26 cellular contexts compared by ENCODE assay signal in the genomic region with DNA sequence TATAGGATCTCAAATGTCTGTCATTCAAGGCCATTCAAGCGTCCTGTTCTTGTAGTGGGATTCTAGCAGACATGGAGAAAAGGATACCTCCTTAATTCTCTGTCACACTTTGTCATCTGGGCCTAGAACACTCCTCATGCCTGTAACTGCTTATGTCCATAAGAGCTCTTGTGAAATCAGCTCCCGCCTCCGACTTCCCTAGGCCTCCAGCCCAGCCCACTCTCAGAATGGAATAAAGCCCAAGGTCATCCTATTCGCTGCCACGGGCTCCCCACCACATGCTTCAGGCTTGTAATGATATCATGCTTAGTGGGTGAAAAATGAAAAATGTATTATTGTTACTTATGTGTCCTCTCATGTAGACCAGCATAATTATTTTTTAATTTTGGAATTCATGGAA.
DNase-seq lines count a peak whose midpoint lies in the region; ATAC-seq, FAIRE-seq and TF ChIP-seq lines count a peak whose summit lies in the region.
"Had no signal": no experiment of that assay in that cellular context is flagged by ENCODE, and none has a peak within 500 bp of the region (broad histone marks: within the 10 kb centered on the region; RNA-seq: fewer than 3 reads in every experiment).

No MANE protein-coding gene starts in this region.

- no peak for FAIRE-seq in kidney (lab: Jason Lieb, UNC)
- FAIRE-seq: D721Med had no signal

- no peaks in the 10 kb centered on the region for H4K20me1 ChIP-seq in SK-N-SH (ENCODE audit: insufficient read depth)

- DNase-seq in NCI-H146 (lab: John Stamatoyannopoulos, UW) (peak; percentile 23), NCI-H146 treated with DMSO at 0.1 percent for 48 hours (lab: John Stamatoyannopoulos, UW; ENCODE audit: unreplicated experiment) (no peak), NCI-H1436 (lab: John Stamatoyannopoulos, UW) (peak; percentile 21), amniotic epithelial cell (ENCODE audit: low read depth) (peak; percentile 18), lung (ENCODE audit: low spot score) (no peak), kidney (no peak), SK-N-SH (no peak)
- no peak for DNase-seq in stimulated activated CD4-positive, alpha-beta T cell treated with anti-CD3 and anti-CD28 coated beads, Interleukin-15, amount 100 ng/mL, for 24 hours
- DNase-seq: activated effector memory CD4-positive, alpha-beta T cell treated with anti-CD3 and anti-CD28 coated beads, Interleukin-2, amount 50 U/mL, for 16 hours; brain microvascular endothelial cell; CD4-positive, CD25-positive, alpha-beta regulatory T cell; effector memory CD4-positive, alpha-beta T cell; EL; erythroblast; foreskin keratinocyte; H9; heart right ventricle; immature natural killer cell; Kasumi-1; mammary epithelial cell; posterior cingulate gyrus; stimulated activated CD8-positive, alpha-beta memory T cell treated with anti-CD3 and anti-CD28 coated beads, Interleukin-4, amount 100 ng/mL, for 48 hours; stomach; transverse colon had no signal

- no peak overlapping the region for H3K4me2 ChIP-seq in SK-N-SH

- 63 to 81% methylated on average over 5 of the region's 5 CpGs for WGBS in lung, 2 donors
- 59% methylated on average over 5 of the region's 5 CpGs for WGBS in SK-N-SH (ENCODE audit: low lambda C conversion rate)

- H2AFZ ChIP-seq in SK-N-SH (ENCODE audit: low read depth), result no peak overlapping the region

- H3K79me2 ChIP-seq in SK-N-SH (ENCODE audit: insufficient read depth), result no peaks in the 10 kb centered on the region

- no peaks in the 10 kb centered on the region for H3K36me3 ChIP-seq in lung (ENCODE audit: control insufficient read depth in 2 of 2, insufficient read depth in 2 of 2, low read length in 2 of 2)
- no peaks in the 10 kb centered on the region for H3K36me3 ChIP-seq in kidney (ENCODE audit: control insufficient read depth in 1 of 2, insufficient read depth in 2 of 2, low read length in 2 of 2)
- no peaks in the 10 kb centered on the region for H3K36me3 ChIP-seq in SK-N-SH (replicated peaks in 1 of 2; ENCODE audit: control insufficient read depth in 1 of 2, insufficient read depth in 2 of 2, low read length in 1 of 2)
- H3K36me3 ChIP-seq: brain microvascular endothelial cell, heart right ventricle, stomach, transverse colon had no signal

- no peak overlapping the region for H3K27ac ChIP-seq in lung (ENCODE audit: low read depth in 1 of 2, low read length in 1 of 2)
- H3K27ac ChIP-seq in kidney (ENCODE audit: low read depth in 2 of 2, low read length in 2 of 2), result no peak overlapping the region
- H3K27ac ChIP-seq in SK-N-SH (ENCODE audit: low read depth in 2 of 2, low read length in 1 of 2), result no peak overlapping the region
- H3K27ac ChIP-seq: 22Rv1, brain microvascular endothelial cell, foreskin keratinocyte, heart right ventricle, stomach, transverse colon had no signal

- H3K4me1 ChIP-seq in lung (ENCODE audit: control insufficient read depth in 2 of 2, insufficient read depth in 2 of 2, low read length in 2 of 2) (no peaks in the 10 kb centered on the region), kidney (ENCODE audit: control insufficient read depth in 1 of 2, insufficient read depth in 1 of 2, low read depth in 1 of 2, low read length in 2 of 2) (no peaks in the 10 kb centered on the region), SK-N-SH (ENCODE audit: control insufficient read depth in 1 of 2, insufficient read depth in 2 of 2, low read depth in 1 of 2, low read length in 1 of 2) (peaks cover 0 to 2% of the 10 kb centered on the region in 2 experiments; a peak in 2 of 4 replicates)
- H3K4me1 ChIP-seq: foreskin keratinocyte, heart right ventricle, transverse colon had no signal

- H3K9me2 ChIP-seq in SK-N-SH, result no peaks in the 10 kb centered on the region

- no peak for TF ChIP-seq EP300 in SK-N-SH (IDR thresholded peaks at IDR 0.05; ENCODE audit: borderline replicate concordance in 1 of 2, low read depth in 1 of 2, low read length in 1 of 2)

- intact Hi-C loops in kidney (cut with DNase I), result no loop called here

- no peak overlapping the region for H3K9ac ChIP-seq in kidney (ENCODE audit: low read length in 2 of 2)
- no peak overlapping the region for H3K9ac ChIP-seq in SK-N-SH

- H3K4me3 ChIP-seq in lung, result no peak overlapping the region
- no peak overlapping the region for H3K4me3 ChIP-seq in kidney (ENCODE audit: low read length in 2 of 2)
- no peak overlapping the region for H3K4me3 ChIP-seq in SK-N-SH (ENCODE audit: low read depth in 2 of 2, low read length in 1 of 2)
- H3K4me3 ChIP-seq: heart right ventricle, stomach, transverse colon had no signal

- H3F3A ChIP-seq in SK-N-SH (replicated peaks; ENCODE audit: insufficient read depth), result no peaks in the 10 kb centered on the region

- CTCF ChIA-PET in SK-N-SH (lab: Yijun Ruan, JAX), result no interaction called here

- no peaks in the 10 kb centered on the region for H3K9me3 ChIP-seq in lung (ENCODE audit: control insufficient read depth in 2 of 2, insufficient read depth in 1 of 2, low read length in 1 of 2)
- H3K9me3 ChIP-seq in kidney (ENCODE audit: control insufficient read depth in 1 of 2, low read length in 2 of 2), result no peaks in the 10 kb centered on the region
- H3K9me3 ChIP-seq in SK-N-SH, result no peaks in the 10 kb centered on the region
- H3K9me3 ChIP-seq: heart right ventricle, stomach, transverse colon had no signal

- no peak for TF ChIP-seq RAD21 in SK-N-SH (IDR thresholded peaks at IDR 0.05; ENCODE audit: low read length)

- TF ChIP-seq CTCF in lung (IDR thresholded peaks at IDR 0.05; ENCODE audit: control extremely low read depth, extremely low read depth) (no peak), kidney (IDR thresholded peaks at IDR 0.05; ENCODE audit: borderline replicate concordance, extremely low read depth, insufficient read depth) (no peak), SK-N-SH (IDR thresholded peaks at IDR 0.05) (no peak)

- ATAC-seq in lung (ENCODE audit: insufficient read depth, low FRiP score), result peak; percentile 34
- ATAC-seq: foreskin keratinocyte had no signal

- POLR2A ChIA-PET in SK-N-SH (lab: Yijun Ruan, JAX), result no interaction called here

- no peaks in the 10 kb centered on the region for H3K27me3 ChIP-seq in lung (ENCODE audit: control insufficient read depth, insufficient read depth)
- no peaks in the 10 kb centered on the region for H3K27me3 ChIP-seq in SK-N-SH (ENCODE audit: insufficient read depth)
- H3K27me3 ChIP-seq: brain microvascular endothelial cell, foreskin keratinocyte, heart right ventricle, stomach, transverse colon had no signal

TF ChIP-seq in SK-N-SH, 30 proteins besides CTCF, POLR2A, EP300 and RAD21:
- TF ChIP-seq FOXJ3 (CRISPR knock-in tag; IDR thresholded peaks at IDR 0.05) (no peak), MEF2A (IDR thresholded peaks at IDR 0.05; ENCODE audit: borderline replicate concordance, low read depth) (no peak), EZH2phosphoT487 (IDR thresholded peaks at IDR 0.05; ENCODE audit: borderline replicate concordance, low read depth) (no peak), USF1 (IDR thresholded peaks at IDR 0.05; ENCODE audit: borderline replicate concordance, low read depth) (no peak)
TF ChIP-seq in SK-N-SH: peak in this region for 0.

Comparison
In these comparisons a context has a peak if more than half of its experiments do, and no peak if none do; other contexts are left out.
1. DNase-seq: peak in NCI-H146 (single experiment), NCI-H1436 (single experiment) and amniotic epithelial cell (single experiment); none in NCI-H146 treated with DMSO at 0.1 percent for 48 hours (single experiment), lung (single experiment), kidney (single experiment), stimulated activated CD4-positive, alpha-beta T cell treated with anti-CD3 and anti-CD28 coated beads, Interleukin-15, amount 100 ng/mL, for 24 hours (single experiment) and SK-N-SH (single experiment).